ENCODE assay signal across 16 cellular contexts in genomic region chr5:10675177-10675700, GRCh38.
"Had no signal": no experiment of that assay in that cellular context is flagged by ENCODE, and none has a peak within 500 bp of the region (broad histone marks: within the 10 kb centered on the region; RNA-seq: fewer than 3 reads in every experiment).

No MANE protein-coding gene starts in this region.

- ATAC-seq: effector memory CD8-positive, alpha-beta T cell; foreskin keratinocyte; left lobe of liver; psoas muscle; sciatic nerve; stimulated activated naive B cell treated with anti-CD40 and anti-IgM and Interleukin-4, amounts not matched to agents 10 μg/mL and 1 μg/mL and 100 μg/mL, for 72 hours had no signal

- DNase-seq: cerebellar nuclear complex; effector memory CD8-positive, alpha-beta T cell; foreskin keratinocyte; mammary epithelial cell; psoas muscle; retina; spleen; stimulated activated CD4-positive, alpha-beta T cell treated with anti-CD3 and anti-CD28 coated beads, Interleukin-15, amount 100 ng/mL, for 24 hours; stimulated activated CD4-positive, alpha-beta T cell treated with anti-CD3 and anti-CD28 coated beads, Interleukin-1b, Interleukin-23, amount 100 ng/mL, for 48 hours; stimulated activated CD4-positive, alpha-beta T cell treated with anti-CD3 and anti-CD28 coated beads, Interleukin-4, amount 100 ng/mL, for 4 hours; stimulated activated naive B cell treated with anti-CD40 and anti-IgM and Interleukin-4, amounts not matched to agents 10 μg/mL and 1 μg/mL and 100 μg/mL, for 72 hours had no signal

- H3K4me1 Mint-ChIP-seq: nephron; stimulated activated naive B cell treated with anti-CD40 and anti-IgM and Interleukin-4, amounts not matched to agents 10 μg/mL and 1 μg/mL and 100 μg/mL, for 72 hours had no signal

- H3K9me3 ChIP-seq: psoas muscle had no signal

- H3K27ac Mint-ChIP-seq: dendritic cell treated with granulocyte-macrophage colony-stimulating factor and Interleukin-4, amounts not matched to agents 40 ng/mL and 50 ng/mL, for 4 days; nephron had no signal

- H3K79me2 ChIP-seq: hepatocyte had no signal

- H3K4me1 ChIP-seq: foreskin keratinocyte, psoas muscle had no signal

- H3K4me2 ChIP-seq: hepatocyte had no signal

- H3K27me3 ChIP-seq: foreskin keratinocyte, hepatocyte, spleen had no signal

- H3K27ac ChIP-seq: foreskin keratinocyte, hepatocyte, psoas muscle, spleen had no signal

- H3K4me3 ChIP-seq: hepatocyte, psoas muscle, spleen had no signal

- H3K9me3 Mint-ChIP-seq: effector memory CD8-positive, alpha-beta T cell; nephron had no signal

- H3K27me3 Mint-ChIP-seq: effector memory CD8-positive, alpha-beta T cell; stimulated activated naive B cell treated with anti-CD40 and anti-IgM and Interleukin-4, amounts not matched to agents 10 μg/mL and 1 μg/mL and 100 μg/mL, for 72 hours had no signal

- H2AFZ ChIP-seq: hepatocyte had no signal

- H3K4me3 Mint-ChIP-seq: dendritic cell treated with granulocyte-macrophage colony-stimulating factor and Interleukin-4, amounts not matched to agents 40 ng/mL and 50 ng/mL, for 4 days; effector memory CD8-positive, alpha-beta T cell; nephron; stimulated activated naive B cell treated with anti-CD40 and anti-IgM and Interleukin-4, amounts not matched to agents 10 μg/mL and 1 μg/mL and 100 μg/mL, for 72 hours had no signal
